In the genomic region with DNA sequence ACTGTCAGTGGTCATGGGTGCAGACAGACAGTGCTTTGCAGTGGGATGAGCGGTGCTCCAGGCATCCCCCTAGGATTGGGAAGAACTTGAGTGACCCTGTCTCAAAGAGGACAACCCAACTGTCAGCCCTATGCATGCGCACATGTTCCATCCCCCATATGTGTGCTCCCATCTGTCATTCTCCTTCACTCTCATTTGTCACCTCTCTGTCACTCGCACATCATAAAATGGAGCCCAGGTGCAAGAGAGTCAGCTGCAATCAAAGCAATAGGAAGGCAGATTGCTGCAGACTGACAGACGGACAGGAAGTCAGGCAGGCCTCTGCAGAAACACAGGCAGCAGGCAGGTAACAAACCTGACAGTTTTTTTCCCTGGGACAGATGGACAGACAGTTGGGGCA, we compare ENCODE assay signal across 22 cellular contexts.
DNase-seq lines count a peak whose midpoint lies in the region; FAIRE-seq lines count a peak whose summit lies in the region.
"Had no signal": no experiment of that assay in that cellular context is flagged by ENCODE, and none has a peak within 500 bp of the region (broad histone marks: within the 10 kb centered on the region; RNA-seq: fewer than 3 reads in every experiment).

No MANE protein-coding gene starts in this region.

- FAIRE-seq in HTR-8/SVneo (lab: Jason Lieb, UNC): no peak
- FAIRE-seq: A204.1, GM12878, GM19239 had no signal

- peak; percentile 27 for DNase-seq in activated effector memory CD4-positive, alpha-beta T cell treated with anti-CD3 and anti-CD28 coated beads, Interleukin-2, amount 50 U/mL, for 16 hours
- no peak for DNase-seq in activated effector memory CD4-positive, alpha-beta T cell treated with Interleukin-2 at 50 U/mL for 16 hours
- DNase-seq in NCI-H1694 treated with DMSO at 0.1 percent for 48 hours (lab: John Stamatoyannopoulos, UW) (peak; percentile 38), NCI-H524 treated with DMSO at 0.1 percent for 48 hours (lab: John Stamatoyannopoulos, UW) (peak; percentile 19), NCI-H1105 treated with DMSO at 0.1 percent for 48 hours (lab: John Stamatoyannopoulos, UW) (no peak), DMS53 treated with DMSO at 0.1 percent for 48 hours (lab: John Stamatoyannopoulos, UW; ENCODE audit: unreplicated experiment) (no peak), HTR-8/SVneo (ENCODE audit: insufficient read length, low spot score) (no peak)
- DNase-seq: ACHN; BE2C; C1 segment of cervical spinal cord; CD4-positive, CD25-positive, alpha-beta regulatory T cell; CD8-positive, alpha-beta memory T cell; COR-L47; DMS153; DMS79 treated with DMSO at 0.1 percent for 48 hours; GF-D8; GM23248; IMR-90; KBM-7 had no signal

Comparison
In these comparisons a context has a peak if more than half of its experiments do, and no peak if none do; other contexts are left out.
1. DNase-seq: peak in activated effector memory CD4-positive, alpha-beta T cell treated with anti-CD3 and anti-CD28 coated beads, Interleukin-2, amount 50 U/mL, for 16 hours (single experiment), NCI-H1694 treated with DMSO at 0.1 percent for 48 hours (single experiment) and NCI-H524 treated with DMSO at 0.1 percent for 48 hours (single experiment); none in activated effector memory CD4-positive, alpha-beta T cell treated with Interleukin-2 at 50 U/mL for 16 hours (single experiment), NCI-H1105 treated with DMSO at 0.1 percent for 48 hours (single experiment), DMS53 treated with DMSO at 0.1 percent for 48 hours (single experiment) and HTR-8/SVneo (single experiment).